In the genomic region with DNA sequence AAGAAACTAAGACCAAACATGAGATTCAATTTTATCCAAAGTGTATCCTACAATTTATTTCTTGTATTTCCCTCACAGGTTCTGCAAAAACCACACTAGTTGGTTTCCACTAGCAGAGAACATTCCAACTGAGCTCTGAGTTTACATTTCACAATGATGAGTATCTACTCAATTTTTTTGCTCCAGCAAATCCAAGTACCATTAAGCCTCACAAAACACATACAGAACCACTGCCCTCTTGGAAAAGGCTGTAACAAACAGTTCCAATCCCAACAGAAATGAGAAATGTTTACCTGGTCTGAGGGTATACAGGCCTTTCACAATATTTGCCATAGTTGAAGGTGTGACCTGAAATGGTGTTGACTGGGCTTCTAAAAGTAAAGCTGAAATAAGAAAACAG, we compare ENCODE assay signal across 22 cellular contexts. TPM values are rescaled to one million over a fixed set of nuclear protein-coding genes. Genes with fewer than 3 reads are reported as not detected.
A peak's percentile ranks its signal among the peaks of the same experiment; 100 is the strongest.
DNase-seq lines count a peak whose midpoint lies in the region; ATAC-seq and TF ChIP-seq lines count a peak whose summit lies in the region.
"Had no signal": no experiment of that assay in that cellular context is flagged by ENCODE, and none has a peak within 500 bp of the region (broad histone marks: within the 10 kb centered on the region; RNA-seq: fewer than 3 reads in every experiment).

No MANE protein-coding gene starts in this region.

- H3K27me3 Mint-ChIP-seq in CD8-positive, alpha-beta T cell (ENCODE audit: low read depth): no peaks in the 10 kb centered on the region
- H3K27me3 Mint-ChIP-seq: activated CD4-positive, alpha-beta T cell treated with anti-CD3 and anti-CD28 coated beads, Interleukin-2, amount 10 ng/mL, durations not matched to agents 7 days and 5 days; activated naive CD4-positive, alpha-beta T cell treated with anti-CD3 and anti-CD28 coated beads, Interleukin-2, amount 50 U/mL, for 24 hours; activated T-cell treated with anti-CD3 and anti-CD28 coated beads, Interleukin-2, amount 50 U/mL, for 24 hours; effector memory CD8-positive, alpha-beta T cell; memory B cell had no signal

- no peak overlapping the region for H3K4me3 ChIP-seq in CD8-positive, alpha-beta T cell (ENCODE audit: low read depth, low read length)
- no peak overlapping the region for H3K4me3 ChIP-seq in adipocyte (ENCODE audit: low read length)
- H3K4me3 ChIP-seq in fibroblast of the aortic adventitia (ENCODE audit: low read depth, low read length): no peak overlapping the region
- no peak overlapping the region for H3K4me3 ChIP-seq in sigmoid colon
- no peak overlapping the region for H3K4me3 ChIP-seq in Peyer's patch
- H3K4me3 ChIP-seq: testis had no signal

- H3K36me3 ChIP-seq in CD8-positive, alpha-beta T cell (ENCODE audit: insufficient read depth, low read length): no peaks in the 10 kb centered on the region
- H3K36me3 ChIP-seq in adipocyte (ENCODE audit: control insufficient read depth, insufficient read depth, low read length, severe bottlenecking) (peaks cover 15% of the 10 kb centered on the region), sigmoid colon (peaks cover 0 to 14% (median 2%) of the 10 kb centered on the region in 4 donors), Peyer's patch (peaks cover 0 to 7% (median 0%) of the 10 kb centered on the region in 3 donors)

- H3K9me3 Mint-ChIP-seq in CD8-positive, alpha-beta T cell: no peaks in the 10 kb centered on the region
- H3K9me3 Mint-ChIP-seq: activated CD4-positive, alpha-beta T cell treated with anti-CD3 and anti-CD28 coated beads, Interleukin-2, amount 10 ng/mL, durations not matched to agents 7 days and 5 days; activated naive CD4-positive, alpha-beta T cell treated with anti-CD3 and anti-CD28 coated beads, Interleukin-2, amount 50 U/mL, for 24 hours; activated T-cell treated with anti-CD3 and anti-CD28 coated beads, Interleukin-2, amount 50 U/mL, for 24 hours; effector memory CD8-positive, alpha-beta T cell; memory B cell had no signal

- no peak for ATAC-seq in CD8-positive, alpha-beta T cell
- no peak for ATAC-seq in GM19455 (IDR thresholded peaks at IDR 0.05; ENCODE audit: unreplicated experiment)
- ATAC-seq: effector memory CD8-positive, alpha-beta T cell; PC-3; right cardiac atrium; SK-N-SH treated with all-trans-retinoic acid at 6 μM for 48 hours had no signal

- CTCF ChIA-PET in CD8-positive, alpha-beta T cell (lab: Charles Lee): interaction anchor here (1.2 to 1.6 kb wide), 3 partner anchors 10 to 126 kb away, joined by 3 to 5 read pairs (median 5); no protein-coding TSS in a partner anchor

- TF ChIP-seq POLR2A in sigmoid colon (IDR thresholded peaks at IDR 0.05) (no peak), Peyer's patch (IDR thresholded peaks at IDR 0.05) (no peak)

- POLR2A ChIA-PET in CD8-positive, alpha-beta T cell (lab: Charles Lee): interaction anchor here (1.5 kb wide), 1 partner anchor 21 kb away, joined by 3 read pairs; no protein-coding TSS in a partner anchor

- H3K4me3 Mint-ChIP-seq in CD8-positive, alpha-beta T cell: no peak overlapping the region
- H3K4me3 Mint-ChIP-seq: activated CD4-positive, alpha-beta T cell treated with anti-CD3 and anti-CD28 coated beads, Interleukin-2, amount 10 ng/mL, durations not matched to agents 7 days and 5 days; activated naive CD4-positive, alpha-beta T cell treated with anti-CD3 and anti-CD28 coated beads, Interleukin-2, amount 50 U/mL, for 24 hours; activated T-cell treated with anti-CD3 and anti-CD28 coated beads, Interleukin-2, amount 50 U/mL, for 24 hours; effector memory CD8-positive, alpha-beta T cell; memory B cell had no signal

- no peak overlapping the region for H3K27ac ChIP-seq in CD8-positive, alpha-beta T cell (ENCODE audit: low read depth, low read length)
- H3K27ac ChIP-seq in sigmoid colon: peak overlapping the region; percentile 52 to 79 (median 76)
- peak overlapping the region in 1 of 4 donors; percentile 16 for H3K27ac ChIP-seq in Peyer's patch
- H3K27ac ChIP-seq: C4-2B, testis had no signal

- peaks cover 36% of the 10 kb centered on the region for H3K36me3 Mint-ChIP-seq in CD8-positive, alpha-beta T cell

- peaks cover 57% of the 10 kb centered on the region for H3K4me1 Mint-ChIP-seq in CD8-positive, alpha-beta T cell (ENCODE audit: low read depth)
- H3K4me1 Mint-ChIP-seq: memory B cell had no signal

- peaks cover 34% of the 10 kb centered on the region for H3K4me1 ChIP-seq in CD8-positive, alpha-beta T cell (ENCODE audit: insufficient read depth, low read length)
- H3K4me1 ChIP-seq in adipocyte (ENCODE audit: control insufficient read depth, insufficient read depth, low read length) (peaks cover 28% of the 10 kb centered on the region), sigmoid colon (peaks cover 0 to 51% (median 47%) of the 10 kb centered on the region in 4 donors), Peyer's patch (no peaks in the 10 kb centered on the region)
- H3K4me1 ChIP-seq: testis had no signal

- H3K27me3 ChIP-seq in CD8-positive, alpha-beta T cell (ENCODE audit: insufficient read depth, low read length): no peaks in the 10 kb centered on the region
- H3K27me3 ChIP-seq in adipocyte (replicated peaks; ENCODE audit: control insufficient read depth, insufficient read depth, low read length): no peaks in the 10 kb centered on the region
- no peaks in the 10 kb centered on the region for H3K27me3 ChIP-seq in sigmoid colon
- H3K27me3 ChIP-seq in Peyer's patch: no peaks in the 10 kb centered on the region
- H3K27me3 ChIP-seq: testis had no signal

- no peak for DNase-seq in CD8-positive, alpha-beta T cell
- DNase-seq in adipocyte (ENCODE audit: low read depth) (peak; percentile 74), fibroblast of the aortic adventitia (ENCODE audit: low read depth) (peak; percentile 32), sigmoid colon (no peak), Peyer's patch (no peak), NCI-H1694 (lab: John Stamatoyannopoulos, UW) (no peak), SK-N-DZ (ENCODE audit: low spot score) (no peak)
- DNase-seq: activated CD4-positive, alpha-beta T cell treated with anti-CD3 and anti-CD28 coated beads, Interleukin-2, amount 10 ng/mL, durations not matched to agents 7 days and 5 days; activated T-cell treated with anti-CD3 and anti-CD28 coated beads, Interleukin-2, amount 50 U/mL, for 24 hours; central memory CD4-positive, alpha-beta T cell; effector memory CD8-positive, alpha-beta T cell; NCI-H1048; NCI-H748 treated with DMSO at 0.1 percent for 48 hours; PC-3; right cardiac atrium; stimulated activated CD4-positive, alpha-beta T cell treated with anti-CD3 and anti-CD28 coated beads, Interleukin-4, amount 100 ng/mL, for 1 hour; testis had no signal

- H3K9ac ChIP-seq in adipocyte (ENCODE audit: low read length): no peak overlapping the region

- peak overlapping the region; percentile 78 for H3K27ac Mint-ChIP-seq in CD8-positive, alpha-beta T cell
- H3K27ac Mint-ChIP-seq: activated CD4-positive, alpha-beta T cell treated with anti-CD3 and anti-CD28 coated beads, Interleukin-2, amount 10 ng/mL, durations not matched to agents 7 days and 5 days; activated naive CD4-positive, alpha-beta T cell treated with anti-CD3 and anti-CD28 coated beads, Interleukin-2, amount 50 U/mL, for 24 hours; activated T-cell treated with anti-CD3 and anti-CD28 coated beads, Interleukin-2, amount 50 U/mL, for 24 hours; memory B cell had no signal

- TF ChIP-seq EP300 in sigmoid colon (IDR thresholded peaks at IDR 0.05): no peak

- H3K9me3 ChIP-seq in CD8-positive, alpha-beta T cell (ENCODE audit: low read length): no peaks in the 10 kb centered on the region
- H3K9me3 ChIP-seq in adipocyte (ENCODE audit: control insufficient read depth, low read length) (no peaks in the 10 kb centered on the region), sigmoid colon (no peaks in the 10 kb centered on the region), Peyer's patch (no peaks in the 10 kb centered on the region)
- H3K9me3 ChIP-seq: testis had no signal

- no peak for TF ChIP-seq CTCF in CD8-positive, alpha-beta T cell (IDR thresholded peaks at IDR 0.05)
- no peak for TF ChIP-seq CTCF in fibroblast of the aortic adventitia (IDR thresholded peaks at IDR 0.05; ENCODE audit: insufficient read depth, low read length)
- no peak for TF ChIP-seq CTCF in sigmoid colon (IDR thresholded peaks at IDR 0.05)
- TF ChIP-seq CTCF in Peyer's patch (IDR thresholded peaks at IDR 0.05): no peak

- intact Hi-C loops in CD8-positive, alpha-beta T cell (cut with DNase I, micrococcal nuclease): loop anchor here (5.0 to 10.0 kb wide), 3 partner anchors 847 to 1200 kb away; partner anchors contain the start of genes MCMBP (in 1 of the 2), RGS10 (in 1 of the 2) and SEC23IP (in 1 of the 2)
- intact Hi-C loops in sigmoid colon (cut with DNase I): loop anchor here (5.0 kb wide), 1 partner anchor 58 kb away; no protein-coding TSS in a partner anchor

RNA-seq across cellular contexts. Expression of gene CACUL1, which starts 59.9 kb away (rescaled TPM):
- total RNA-seq in CD8-positive, alpha-beta T cell: 10 to 100 TPM; 40.8 to 46.8 TPM
- total RNA-seq in fibroblast of the aortic adventitia (ENCODE audit: low replicate concordance): 17.8 and 29.6 TPM in 2 replicates
- 10 to 100 TPM; 41.0 to 51.7 (median 50.4) TPM for total RNA-seq in sigmoid colon
- 1 to 10 TPM; 4.2 to 8.7 (median 6.9) TPM for polyA plus RNA-seq in sigmoid colon
- 10 to 100 TPM; 20.6 to 42.6 (median 33.1) TPM for total RNA-seq in Peyer's patch
- polyA plus RNA-seq in SK-N-DZ (2014; cell fraction: cytosol; rRNA removed): 8.5 and 17.1 TPM in 2 replicates
- polyA plus RNA-seq in SK-N-DZ (2014; cell fraction: nucleus; rRNA removed): 11.5 and 24.2 TPM in 2 replicates

Comparison
In these comparisons a context has a peak if more than half of its experiments do, and no peak if none do; other contexts are left out.
1. DNase-seq: peak in adipocyte (single experiment) and fibroblast of the aortic adventitia (single experiment); none in CD8-positive, alpha-beta T cell (0 of 7), sigmoid colon (single experiment), Peyer's patch (0 of 3), NCI-H1694 (single experiment) and SK-N-DZ (single experiment).